In the genomic region with DNA sequence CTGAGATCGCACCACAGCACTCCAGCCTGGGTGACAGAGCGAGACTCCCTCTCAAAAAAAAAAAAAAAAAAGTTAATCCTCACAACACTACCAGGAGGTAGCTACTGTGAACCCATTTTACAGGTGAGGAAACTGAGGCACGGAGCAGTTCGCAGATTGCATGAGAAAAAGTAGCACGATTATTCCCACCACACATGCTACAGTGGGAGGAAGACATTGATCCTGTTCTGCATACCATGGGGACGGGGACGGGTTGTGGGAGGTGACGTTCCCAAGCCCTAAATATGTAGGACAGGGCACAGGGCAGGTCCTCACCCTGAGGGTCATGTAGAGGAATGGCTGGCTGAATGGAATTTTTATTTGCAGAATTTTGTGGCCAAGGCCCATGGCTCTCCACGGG, we compare ENCODE assay signal across 20 cellular contexts. TPM values are rescaled to one million over a fixed set of nuclear protein-coding genes. Genes with fewer than 3 reads are reported as not detected.
DNase-seq lines count a peak whose midpoint lies in the region; ATAC-seq, FAIRE-seq and TF ChIP-seq lines count a peak whose summit lies in the region.
"Had no signal": no experiment of that assay in that cellular context is flagged by ENCODE, and none has a peak within 500 bp of the region (broad histone marks: within the 10 kb centered on the region; RNA-seq: fewer than 3 reads in every experiment).

No MANE protein-coding gene starts in this region.

- no peaks in the 10 kb centered on the region for H3K9me3 Mint-ChIP-seq in activated B cell treated with CpG ODN at 0.5 μM for 24 hours
- H3K9me3 Mint-ChIP-seq in stimulated activated memory B cell treated with anti-CD40 and anti-IgM and Interleukin-4, amounts not matched to agents 10 μg/mL and 1 μg/mL and 100 μg/mL, for 72 hours = no peaks in the 10 kb centered on the region
- H3K9me3 Mint-ChIP-seq: CD8-positive, alpha-beta T cell had no signal

- DNase-seq in HepG2 (ENCODE audit: low spot score) (no peak), right lobe of liver (no peak), activated B cell treated with CpG ODN at 0.5 μM for 24 hours (no peak), cerebellum (ENCODE audit: low spot score) (no peak)
- DNase-seq in stimulated activated naive CD4-positive, alpha-beta T cell (lab: John Stamatoyannopoulos, UW) = no peak
- DNase-seq: Calu3; CD8-positive, alpha-beta T cell; DMS79 treated with DMSO at 0.1 percent for 48 hours; GF-D8; HCEC 1CT; HFFc6 had no signal

- no peak overlapping the region for H3K4me3 Mint-ChIP-seq in activated B cell treated with CpG ODN at 0.5 μM for 24 hours
- no peak overlapping the region for H3K4me3 Mint-ChIP-seq in stimulated activated memory B cell treated with anti-CD40 and anti-IgM and Interleukin-4, amounts not matched to agents 10 μg/mL and 1 μg/mL and 100 μg/mL, for 72 hours
- H3K4me3 Mint-ChIP-seq: CD8-positive, alpha-beta T cell; GM23338; HFFc6 had no signal

- BruUV-seq in HepG2 (replicated peaks; lab: Mats Ljungman, UMichigan) = no TSS peak

- in situ Hi-C loops in HepG2 (cut with HindIII; ENCODE audit: extremely low pct_ligation_motif_present, low pct_unique_long_range_greater_than_20kb) = no loop called here

- no peaks in the 10 kb centered on the region for H3K36me3 ChIP-seq in HepG2 (replicated peaks in 1 of 2; ENCODE audit: control insufficient read depth in 1 of 2, insufficient read depth in 2 of 2, low read length in 2 of 2)
- H3K36me3 ChIP-seq in right lobe of liver = no peaks in the 10 kb centered on the region

- H3K9ac ChIP-seq in HepG2 (ENCODE audit: insufficient read depth, low read depth, low read length) = no peak overlapping the region
- H3K9ac ChIP-seq: BLaER1 treated with 17β-estradiol and CSF1 and Interleukin-3, amounts not matched to agents 10 nM and 100 nM; KMS-11 had no signal

- peak overlapping the region; percentile 93 for H3K27ac Mint-ChIP-seq in activated B cell treated with CpG ODN at 0.5 μM for 24 hours
- H3K27ac Mint-ChIP-seq in stimulated activated memory B cell treated with anti-CD40 and anti-IgM and Interleukin-4, amounts not matched to agents 10 μg/mL and 1 μg/mL and 100 μg/mL, for 72 hours = peak overlapping the region; percentile 86
- H3K27ac Mint-ChIP-seq: CD8-positive, alpha-beta T cell; GM23338; HFFc6 had no signal

- H3K4me3 ChIP-seq in HepG2 (replicated peaks in 1 of 3; ENCODE audit: insufficient read depth in 1 of 3, low read depth in 2 of 3, low read length in 3 of 3) = no peak overlapping the region
- no peak overlapping the region for H3K4me3 ChIP-seq in right lobe of liver
- H3K4me3 ChIP-seq: BLaER1 treated with 17β-estradiol and CSF1 and Interleukin-3, amounts not matched to agents 10 nM and 100 nM; GM23338 had no signal

- TF ChIP-seq POLR2A in HepG2 (IDR thresholded peaks at IDR 0.05; ENCODE audit: insufficient read depth in 1 of 2, low read depth in 2 of 2, low read length in 2 of 2) (no peak), right lobe of liver (IDR thresholded peaks at IDR 0.05) (no peak)

- no peak for TF ChIP-seq CTCF in HepG2 (CRISPR knock-in tag; IDR thresholded peaks at IDR 0.05)
- TF ChIP-seq CTCF in right lobe of liver (IDR thresholded peaks at IDR 0.05) = no peak
- TF ChIP-seq CTCF in activated B cell treated with CpG ODN at 0.5 μM for 24 hours (IDR thresholded peaks at IDR 0.05) = no peak

- H3K27ac ChIP-seq in HepG2 (ENCODE audit: extremely low read length, insufficient read depth, low read length) (no peak overlapping the region), right lobe of liver (no peak overlapping the region)
- H3K27ac ChIP-seq: 22Rv1; BLaER1 treated with 17β-estradiol and CSF1 and Interleukin-3, amounts not matched to agents 10 nM and 100 nM; KMS-11 had no signal

- H3K27me3 Mint-ChIP-seq in activated B cell treated with CpG ODN at 0.5 μM for 24 hours = no peaks in the 10 kb centered on the region
- H3K27me3 Mint-ChIP-seq in stimulated activated memory B cell treated with anti-CD40 and anti-IgM and Interleukin-4, amounts not matched to agents 10 μg/mL and 1 μg/mL and 100 μg/mL, for 72 hours = no peaks in the 10 kb centered on the region

- H3K9me3 ChIP-seq in HepG2 (ENCODE audit: low read length) (no peaks in the 10 kb centered on the region), right lobe of liver (no peaks in the 10 kb centered on the region)

- POLR2A ChIA-PET in HepG2 (lab: Yijun Ruan, JAX) = no interaction called here
- POLR2A ChIA-PET in activated B cell treated with CpG ODN at 0.5 μM for 24 hours (lab: Charles Lee) = interaction anchor here (0.6 to 4.5 kb wide), 9 partner anchors 15 to 1396 kb away, joined by 3 to 47 read pairs (median 4); partner anchors contain the start of gene ADGRE3

- peaks cover 73% of the 10 kb centered on the region for H3K36me3 Mint-ChIP-seq in activated B cell treated with CpG ODN at 0.5 μM for 24 hours (ENCODE audit: low read depth)
- H3K36me3 Mint-ChIP-seq in stimulated activated memory B cell treated with anti-CD40 and anti-IgM and Interleukin-4, amounts not matched to agents 10 μg/mL and 1 μg/mL and 100 μg/mL, for 72 hours = peaks cover 82% of the 10 kb centered on the region
- H3K36me3 Mint-ChIP-seq: CD8-positive, alpha-beta T cell had no signal

- H3K4me1 ChIP-seq in HepG2 (ENCODE audit: insufficient read depth, low read length) (peaks cover 14% of the 10 kb centered on the region; the same call in 1 of the 2 replicates), right lobe of liver (no peaks in the 10 kb centered on the region)

- H3K79me2 ChIP-seq in HepG2 (ENCODE audit: insufficient read depth, low read length) = no peaks in the 10 kb centered on the region

- WGBS in HepG2 (ENCODE audit: low lambda C conversion rate) = 43% methylated on average over 9 of the region's 9 CpGs
- 65% methylated on average over 7 of the region's 9 CpGs for WGBS in right lobe of liver (ENCODE audit: insufficient coverage, low coverage, low lambda C conversion rate, missing lambda C conversion rate)

- FAIRE-seq in HepG2 (lab: Jason Lieb, UNC) = no peak
- FAIRE-seq: H54 had no signal

- H2AFZ ChIP-seq in HepG2 (ENCODE audit: low read length) = no peak overlapping the region
- H2AFZ ChIP-seq: GM23338 had no signal

- ATAC-seq in HepG2 (no peak), right lobe of liver (no peak), activated B cell treated with CpG ODN at 0.5 μM for 24 hours (ENCODE audit: low read depth) (no peak), HG03196 (IDR thresholded peaks at IDR 0.05; ENCODE audit: unreplicated experiment) (no peak)
- ATAC-seq in stimulated activated memory B cell treated with anti-CD40 and anti-IgM and Interleukin-4, amounts not matched to agents 10 μg/mL and 1 μg/mL and 100 μg/mL, for 72 hours = no peak
- ATAC-seq: CD8-positive, alpha-beta T cell; GM23338 had no signal

- peaks cover 70% of the 10 kb centered on the region for H3K4me1 Mint-ChIP-seq in activated B cell treated with CpG ODN at 0.5 μM for 24 hours
- H3K4me1 Mint-ChIP-seq in stimulated activated memory B cell treated with anti-CD40 and anti-IgM and Interleukin-4, amounts not matched to agents 10 μg/mL and 1 μg/mL and 100 μg/mL, for 72 hours = peaks cover 61% of the 10 kb centered on the region
- H3K4me1 Mint-ChIP-seq: GM23338 had no signal

- no peaks in the 10 kb centered on the region for H4K20me1 ChIP-seq in HepG2 (ENCODE audit: insufficient read depth, low read length)
- H4K20me1 ChIP-seq: BLaER1 treated with 17β-estradiol and CSF1 and Interleukin-3, amounts not matched to agents 10 nM and 100 nM had no signal

- intact Hi-C loops in HepG2 (cut with micrococcal nuclease; ENCODE audit: unreplicated experiment) (no loop called here), right lobe of liver (cut with DNase I) (no loop called here), activated B cell treated with CpG ODN at 0.5 μM for 24 hours (cut with micrococcal nuclease) (no loop called here)

- no peak overlapping the region for H3K4me2 ChIP-seq in HepG2 (ENCODE audit: low read depth, low read length)
- H3K4me2 ChIP-seq: GM23338, KMS-11 had no signal

- CTCF ChIA-PET in HepG2 (lab: Yijun Ruan, JAX; ENCODE audit: low intra/inter-chr PET ratio, low total read pairs) (no interaction called here), activated B cell treated with CpG ODN at 0.5 μM for 24 hours (lab: Charles Lee) (interaction anchor here (0.7 to 4.2 kb wide), 2 partner anchors 27 to 80 kb away, joined by 3 to 25 read pairs; no protein-coding TSS in a partner anchor)

- H3K27me3 ChIP-seq in HepG2 (ENCODE audit: control insufficient read depth in 1 of 2, insufficient read depth in 2 of 2, low read length in 2 of 2) (no peaks in the 10 kb centered on the region; a peak in 1 of 5 replicates), right lobe of liver (no peaks in the 10 kb centered on the region)

- no peak for TF ChIP-seq RAD21 in HepG2 (CRISPR knock-in tag; IDR thresholded peaks at IDR 0.05)

- TF ChIP-seq EP300 in HepG2 (IDR thresholded peaks at IDR 0.05; ENCODE audit: low read depth in 2 of 2, low read length in 2 of 2) (no peak), HepG2 (CRISPR knock-in tag; IDR thresholded peaks at IDR 0.05; ENCODE audit: borderline replicate concordance) (no peak)

RNA-seq across cellular contexts. Expression of gene CLEC17A, which starts 23.7 kb away (rescaled TPM):
- total RNA-seq in HepG2 (2016; rRNA removed; fragmentation: Illumina TruSeq; extraction: Trizol) = not detected in 2 replicates
- not detected in 2 replicates for total RNA-seq in HepG2 (2016; cell fraction: cytosol; rRNA removed; fragmentation: Illumina TruSeq; extraction: Trizol; ENCODE audit: low read depth)
- not detected in 2 replicates for total RNA-seq in HepG2 (2016; cell fraction: insoluble cytoplasmic fraction; rRNA removed; fragmentation: Illumina TruSeq; extraction: Trizol)
- total RNA-seq in HepG2 (2016; cell fraction: membrane; rRNA removed; fragmentation: Illumina TruSeq; extraction: Trizol) = not detected in 2 replicates
- total RNA-seq in HepG2 (2016; cell fraction: nucleus; rRNA removed; fragmentation: Illumina TruSeq; extraction: Trizol) = not detected in 2 replicates
- polyA plus RNA-seq in HepG2 (2011; rRNA removed) = not detected in 2 replicates
- polyA plus RNA-seq in HepG2 (2011; cell fraction: cytosol; rRNA removed) = not detected in 2 replicates
- not detected in 2 replicates for polyA plus RNA-seq in HepG2 (2011; cell fraction: nucleus; rRNA removed)
- not detected in 2 replicates for polyA plus RNA-seq in HepG2 (2012)
- polyA plus RNA-seq in HepG2 (2016; cell fraction: cytosol; fragmentation: Illumina TruSeq; extraction: Trizol; ENCODE audit: low read depth) = not detected in 2 replicates
- not detected in 2 replicates for polyA plus RNA-seq in HepG2 (2016; cell fraction: insoluble cytoplasmic fraction; fragmentation: Illumina TruSeq; extraction: Trizol; ENCODE audit: low read depth)
- polyA plus RNA-seq in HepG2 (2016; cell fraction: membrane; fragmentation: Illumina TruSeq; extraction: Trizol; ENCODE audit: low read depth) = not detected in 2 replicates
- not detected in 2 replicates for polyA plus RNA-seq in HepG2 (2016; cell fraction: nucleus; fragmentation: Illumina TruSeq; extraction: Trizol; ENCODE audit: insufficient read depth, low read depth)
- polyA minus RNA-seq in HepG2 (2011; rRNA and poly(A)+ RNA removed; ENCODE audit: low replicate concordance) = 0.33 TPM in 1 of 2 replicates, not detected in the other
- not detected in 2 replicates for polyA minus RNA-seq in HepG2 (2011; cell fraction: cytosol; rRNA and poly(A)+ RNA removed)
- not detected in 2 replicates for polyA minus RNA-seq in HepG2 (2011; cell fraction: nucleus; rRNA and poly(A)+ RNA removed)
- not detected for total RNA-seq in right lobe of liver
- 111 and 123 TPM in 2 replicates for total RNA-seq in activated B cell treated with CpG ODN at 0.5 μM for 24 hours
- total RNA-seq in cerebellum = not detected
- total RNA-seq: A673, Calu3, HFFc6 had no signal
- polyA plus RNA-seq: AG04450, GM23338 had no signal

RNA-seq across cellular contexts. Expression of gene NDUFB7, which starts 34.8 kb away (rescaled TPM):
- 198 and 244 TPM in 2 replicates for total RNA-seq in HepG2 (2016; rRNA removed; fragmentation: Illumina TruSeq; extraction: Trizol)
- total RNA-seq in HepG2 (2016; cell fraction: cytosol; rRNA removed; fragmentation: Illumina TruSeq; extraction: Trizol; ENCODE audit: low read depth) = 82.1 and 95.0 TPM in 2 replicates
- total RNA-seq in HepG2 (2016; cell fraction: insoluble cytoplasmic fraction; rRNA removed; fragmentation: Illumina TruSeq; extraction: Trizol) = 211 and 273 TPM in 2 replicates
- 110 and 154 TPM in 2 replicates for total RNA-seq in HepG2 (2016; cell fraction: membrane; rRNA removed; fragmentation: Illumina TruSeq; extraction: Trizol)
- 70.6 and 78.7 TPM in 2 replicates for total RNA-seq in HepG2 (2016; cell fraction: nucleus; rRNA removed; fragmentation: Illumina TruSeq; extraction: Trizol)
- polyA plus RNA-seq in HepG2 (2011; rRNA removed) = 156 and 192 TPM in 2 replicates
- polyA plus RNA-seq in HepG2 (2011; cell fraction: cytosol; rRNA removed) = 190 and 437 TPM in 2 replicates
- 175 and 191 TPM in 2 replicates for polyA plus RNA-seq in HepG2 (2011; cell fraction: nucleus; rRNA removed)
- 61.7 and 64.5 TPM in 2 replicates for polyA plus RNA-seq in HepG2 (2012)
- polyA plus RNA-seq in HepG2 (2016; cell fraction: cytosol; fragmentation: Illumina TruSeq; extraction: Trizol; ENCODE audit: low read depth) = 81.2 and 92.7 TPM in 2 replicates
- polyA plus RNA-seq in HepG2 (2016; cell fraction: insoluble cytoplasmic fraction; fragmentation: Illumina TruSeq; extraction: Trizol; ENCODE audit: low read depth) = 241 and 259 TPM in 2 replicates
- 104 and 120 TPM in 2 replicates for polyA plus RNA-seq in HepG2 (2016; cell fraction: membrane; fragmentation: Illumina TruSeq; extraction: Trizol; ENCODE audit: low read depth)
- polyA plus RNA-seq in HepG2 (2016; cell fraction: nucleus; fragmentation: Illumina TruSeq; extraction: Trizol; ENCODE audit: insufficient read depth, low read depth) = 132 and 145 TPM in 2 replicates
- 70.0 and 85.2 TPM in 2 replicates for polyA minus RNA-seq in HepG2 (2011; rRNA and poly(A)+ RNA removed; ENCODE audit: low replicate concordance)
- polyA minus RNA-seq in HepG2 (2011; cell fraction: cytosol; rRNA and poly(A)+ RNA removed) = 35.3 and 38.9 TPM in 2 replicates
- polyA minus RNA-seq in HepG2 (2011; cell fraction: nucleus; rRNA and poly(A)+ RNA removed) = 12.1 and 13.1 TPM in 2 replicates
- total RNA-seq in right lobe of liver = 100 to 1,000 TPM in 4 of 6 experiments, 10 to 100 TPM in 2; 81.7 to 275 (median 112) TPM
- 108 and 129 TPM in 2 replicates for total RNA-seq in activated B cell treated with CpG ODN at 0.5 μM for 24 hours
- 93.8 TPM for total RNA-seq in cerebellum

Comparison
In these comparisons a context has a peak if more than half of its experiments do, and no peak if none do; other contexts are left out.
1. RNA of gene CLEC17A, which starts 23.7 kb away (total RNA-seq): 111 to 123 TPM in activated B cell treated with CpG ODN at 0.5 μM for 24 hours; not detected in cerebellum (single experiment), not detected in HepG2 and not detected in right lobe of liver; every median in the first group is over 100 times any median in the second.